In the genomic region with DNA sequence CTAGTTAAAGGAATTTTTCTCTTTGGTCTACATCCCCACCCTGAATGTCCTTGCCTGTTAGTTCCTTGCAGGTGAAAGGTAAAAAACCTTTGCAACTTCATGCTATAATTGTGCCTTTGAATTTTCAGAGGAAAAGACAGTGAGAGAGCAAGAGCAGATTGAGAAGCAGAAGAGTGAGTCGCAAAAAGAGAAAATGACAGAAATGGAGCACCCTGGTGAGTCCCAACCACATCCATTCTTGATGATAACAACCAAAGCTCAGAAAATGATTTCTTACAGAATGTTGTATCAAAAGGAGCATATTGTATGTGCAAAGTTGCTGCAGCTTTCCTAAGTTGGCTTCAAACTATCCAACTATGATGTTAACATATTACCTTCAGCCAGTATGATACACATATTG, we compare ENCODE assay signal across 29 cellular contexts.
"Had no signal": no experiment of that assay in that cellular context is flagged by ENCODE, and none has a peak within 500 bp of the region (broad histone marks: within the 10 kb centered on the region; RNA-seq: fewer than 3 reads in every experiment).

No MANE protein-coding gene starts in this region.

- H3K4me3 Mint-ChIP-seq: activated B cell treated with CpG ODN at 0.5 μM for 24 hours; activated CD4-positive, alpha-beta memory T cell treated with anti-CD3 and anti-CD28 coated beads, Interleukin-2, amount 10 ng/mL, durations not matched to agents 7 days and 5 days; activated CD4-positive, alpha-beta T cell treated with anti-CD3 and anti-CD28 coated beads, Interleukin-2, amount 10 ng/mL, durations not matched to agents 24 days and 14 days; activated CD8-positive, alpha-beta memory T cell treated with anti-CD3 and anti-CD28 coated beads, Interleukin-2, amount 10 ng/mL, durations not matched to agents 7 days and 5 days; activated CD8-positive, alpha-beta T cell treated with anti-CD3 and anti-CD28 coated beads, Interleukin-2, amount 10 ng/mL, durations not matched to agents 7 days and 5 days; activated naive CD4-positive, alpha-beta T cell treated with anti-CD3 and anti-CD28 coated beads for 36 hours; activated naive CD8-positive, alpha-beta T cell treated with anti-CD3 and anti-CD28 coated beads for 36 hours; activated T-cell treated with anti-CD3 and anti-CD28 coated beads, Interleukin-2, amount 50 U/mL, for 4 hours; brain; central memory CD8-positive, alpha-beta T cell; T-cell; T-helper 17 cell had no signal

- H3K27ac Mint-ChIP-seq: activated B cell treated with CpG ODN at 0.5 μM for 24 hours; activated CD4-positive, alpha-beta memory T cell treated with anti-CD3 and anti-CD28 coated beads, Interleukin-2, amount 10 ng/mL, durations not matched to agents 7 days and 5 days; activated CD4-positive, alpha-beta T cell treated with anti-CD3 and anti-CD28 coated beads, Interleukin-2, amount 10 ng/mL, durations not matched to agents 24 days and 14 days; activated CD8-positive, alpha-beta memory T cell treated with anti-CD3 and anti-CD28 coated beads, Interleukin-2, amount 10 ng/mL, durations not matched to agents 7 days and 5 days; activated CD8-positive, alpha-beta T cell treated with anti-CD3 and anti-CD28 coated beads, Interleukin-2, amount 10 ng/mL, durations not matched to agents 7 days and 5 days; activated naive CD4-positive, alpha-beta T cell treated with anti-CD3 and anti-CD28 coated beads for 36 hours; activated naive CD4-positive, alpha-beta T cell treated with anti-CD3 and anti-CD28 coated beads, Interleukin-2, amount 50 U/mL, for 72 hours; activated naive CD8-positive, alpha-beta T cell treated with anti-CD3 and anti-CD28 coated beads for 36 hours; brain; T-cell; T-helper 17 cell had no signal

- H3K4me1 Mint-ChIP-seq: brain had no signal

- ATAC-seq: activated CD8-positive, alpha-beta memory T cell treated with anti-CD3 and anti-CD28 coated beads, Interleukin-2, amount 10 ng/mL, durations not matched to agents 7 days and 5 days; activated CD8-positive, alpha-beta T cell treated with anti-CD3 and anti-CD28 coated beads, Interleukin-2, amount 10 ng/mL, durations not matched to agents 7 days and 5 days; activated T-cell treated with anti-CD3 and anti-CD28 coated beads, Interleukin-2, amount 50 U/mL, for 4 hours; T-cell; T-helper 17 cell had no signal

- H3K4me3 ChIP-seq: adrenal gland, cardiac muscle cell had no signal

- DNase-seq: activated B cell treated with CpG ODN at 0.5 μM for 24 hours; activated CD4-positive, alpha-beta memory T cell treated with anti-CD3 and anti-CD28 coated beads, Interleukin-2, amount 10 ng/mL, durations not matched to agents 7 days and 5 days; activated CD4-positive, alpha-beta T cell treated with anti-CD3 and anti-CD28 coated beads for 4 hours; activated CD4-positive, alpha-beta T cell treated with anti-CD3 and anti-CD28 coated beads, Interleukin-2, amount 10 ng/mL, durations not matched to agents 24 days and 14 days; activated CD4-positive, alpha-beta T cell treated with anti-CD3 and anti-CD28 coated beads, Interleukin-2, amount 50 U/mL, for 48 hours; activated CD4-positive, CD25-positive, alpha-beta regulatory T cell treated with anti-CD3 and anti-CD28 coated beads, Interleukin-2, amount 50 U/mL, for 72 hours; activated CD8-positive, alpha-beta memory T cell treated with anti-CD3 and anti-CD28 coated beads for 24 hours; activated CD8-positive, alpha-beta memory T cell treated with anti-CD3 and anti-CD28 coated beads, Interleukin-2, amount 10 ng/mL, durations not matched to agents 7 days and 5 days; activated CD8-positive, alpha-beta memory T cell treated with anti-CD3 and anti-CD28 coated beads, Interleukin-2, amount 50 U/mL, for 48 hours; activated CD8-positive, alpha-beta T cell treated with anti-CD3 and anti-CD28 coated beads, Interleukin-2, amount 10 ng/mL, durations not matched to agents 7 days and 5 days; activated effector memory CD4-positive, alpha-beta T cell treated with anti-CD3 and anti-CD28 coated beads, Interleukin-2, amount 50 U/mL, for 16 hours; activated gamma-delta T cell treated with Interleukin-2 at 50 U/mL for 16 hours; activated naive CD4-positive, alpha-beta T cell; activated naive CD4-positive, alpha-beta T cell treated with anti-CD3 and anti-CD28 coated beads for 36 hours; activated naive CD4-positive, alpha-beta T cell treated with anti-CD3 and anti-CD28 coated beads, Interleukin-2, amount 50 U/mL, for 16 hours; activated naive CD8-positive, alpha-beta T cell treated with anti-CD3 and anti-CD28 coated beads for 36 hours; activated T-cell treated with anti-CD3 and anti-CD28 coated beads, Interleukin-2, amount 50 U/mL, for 1 hour; activated T-cell treated with anti-CD3 and anti-CD28 coated beads, Interleukin-2, amount 50 U/mL, for 4 hours; adrenal gland; amniotic stem cell; aorta; caudate nucleus; cerebellar nuclear complex; T-cell; T-helper 17 cell had no signal

- H3K36me3 Mint-ChIP-seq: activated CD8-positive, alpha-beta memory T cell treated with anti-CD3 and anti-CD28 coated beads, Interleukin-2, amount 10 ng/mL, durations not matched to agents 7 days and 5 days; activated naive CD4-positive, alpha-beta T cell treated with anti-CD3 and anti-CD28 coated beads, Interleukin-2, amount 50 U/mL, for 72 hours; brain had no signal

- H3K9me3 Mint-ChIP-seq: activated B cell treated with CpG ODN at 0.5 μM for 24 hours; activated CD4-positive, alpha-beta memory T cell treated with anti-CD3 and anti-CD28 coated beads, Interleukin-2, amount 10 ng/mL, durations not matched to agents 7 days and 5 days; activated CD4-positive, alpha-beta T cell treated with anti-CD3 and anti-CD28 coated beads, Interleukin-2, amount 10 ng/mL, durations not matched to agents 24 days and 14 days; activated naive CD4-positive, alpha-beta T cell treated with anti-CD3 and anti-CD28 coated beads for 36 hours; activated naive CD4-positive, alpha-beta T cell treated with anti-CD3 and anti-CD28 coated beads, Interleukin-2, amount 50 U/mL, for 72 hours; activated naive CD8-positive, alpha-beta T cell treated with anti-CD3 and anti-CD28 coated beads for 36 hours; activated T-cell treated with anti-CD3 and anti-CD28 coated beads, Interleukin-2, amount 50 U/mL, for 4 hours; brain; central memory CD8-positive, alpha-beta T cell; T-cell had no signal

- H3K27me3 Mint-ChIP-seq: activated B cell treated with CpG ODN at 0.5 μM for 24 hours; activated CD4-positive, alpha-beta memory T cell treated with anti-CD3 and anti-CD28 coated beads, Interleukin-2, amount 10 ng/mL, durations not matched to agents 7 days and 5 days; activated CD8-positive, alpha-beta memory T cell treated with anti-CD3 and anti-CD28 coated beads, Interleukin-2, amount 10 ng/mL, durations not matched to agents 7 days and 5 days; activated naive CD8-positive, alpha-beta T cell treated with anti-CD3 and anti-CD28 coated beads for 36 hours; central memory CD8-positive, alpha-beta T cell; T-cell; T-helper 17 cell had no signal
